ENCODE assay signal across 9 cellular contexts in genomic region chr12:130335517-130336392, GRCh38. TPM values are rescaled to one million over a fixed set of nuclear protein-coding genes. Genes with fewer than 3 reads are reported as not detected.
A peak's percentile ranks its signal among the peaks of the same experiment; 100 is the strongest.
DNase-seq lines count a peak whose midpoint lies in the region; ATAC-seq and TF ChIP-seq lines count a peak whose summit lies in the region.
"Had no signal": no experiment of that assay in that cellular context is flagged by ENCODE, and none has a peak within 500 bp of the region (broad histone marks: within the 10 kb centered on the region; RNA-seq: fewer than 3 reads in every experiment).

No MANE protein-coding gene starts in this region.

- no peaks in the 10 kb centered on the region for H4K20me1 ChIP-seq in GM23338 (replicated peaks; ENCODE audit: insufficient read depth)

- H3F3A ChIP-seq in GM23338 (replicated peaks; ENCODE audit: low read depth), result no peaks in the 10 kb centered on the region

- H3K79me2 ChIP-seq in GM23338 (replicated peaks; ENCODE audit: insufficient read depth), result no peaks in the 10 kb centered on the region

- H3K27me3 ChIP-seq in GM23338 (ENCODE audit: insufficient read depth) (no peaks in the 10 kb centered on the region), vagina (peaks cover 3% of the 10 kb centered on the region)

- intact Hi-C loops in Calu3 (cut with micrococcal nuclease; ENCODE audit: unreplicated experiment) (loop anchor here (1.0 to 5.0 kb wide), 3 partner anchors 288 to 412 kb away; no protein-coding TSS in a partner anchor), vagina (cut with DNase I) (loop anchor here (2.0 kb wide), 1 partner anchor 285 kb away; no protein-coding TSS in a partner anchor)
- intact Hi-C loops in activated T-helper 1 cell treated with anti-CD3 and anti-CD28 coated beads, Interleukin-12 subunit alpha, Interleukin-12 subunit beta, Interleukin-2, Interleukin-4 antibody, amounts not matched to agents 30 ng/mL and 10 ng/mL and 1 ng/mL, durations not matched to agents 14 hours and 24 hours and 36 hours (cut with micrococcal nuclease), result loop anchor here (1.0 kb wide), 3 partner anchors 293 to 309 kb away; no protein-coding TSS in a partner anchor

- no TSS peak for BruUV-seq in Calu3 (replicated peaks; lab: Mats Ljungman, UMichigan)

- no peaks in the 10 kb centered on the region for H3K27me3 Mint-ChIP-seq in Calu3 (ENCODE audit: unreplicated experiment)
- H3K27me3 Mint-ChIP-seq in GM23338 (ENCODE audit: insufficient read depth, low read depth, poor library complexity), result peaks cover 15% of the 10 kb centered on the region
- peaks cover 32% of the 10 kb centered on the region for H3K27me3 Mint-ChIP-seq in brain
- H3K27me3 Mint-ChIP-seq in activated T-helper 1 cell treated with anti-CD3 and anti-CD28 coated beads, Interleukin-12 subunit alpha, Interleukin-12 subunit beta, Interleukin-2, Interleukin-4 antibody, amounts not matched to agents 30 ng/mL and 10 ng/mL and 1 ng/mL, durations not matched to agents 14 hours and 24 hours and 36 hours (ENCODE audit: insufficient read depth), result peaks cover 4% of the 10 kb centered on the region

- H3K9me2 ChIP-seq in GM23338 (ENCODE audit: insufficient read depth), result no peaks in the 10 kb centered on the region

- H3K27ac ChIP-seq in GM23338 (ENCODE audit: low read depth) (no peak overlapping the region), vagina (no peak overlapping the region)
- H3K27ac ChIP-seq: skin epidermis had no signal

- no peak overlapping the region for H2AFZ ChIP-seq in GM23338

- H3K27ac Mint-ChIP-seq in Calu3 (ENCODE audit: unreplicated experiment) (no peak overlapping the region), GM23338 (no peak overlapping the region), brain (peak overlapping the region in 1 of 5 experiments; percentile 7)
- no peak overlapping the region for H3K27ac Mint-ChIP-seq in activated T-helper 1 cell treated with anti-CD3 and anti-CD28 coated beads, Interleukin-12 subunit alpha, Interleukin-12 subunit beta, Interleukin-2, Interleukin-4 antibody, amounts not matched to agents 30 ng/mL and 10 ng/mL and 1 ng/mL, durations not matched to agents 14 hours and 24 hours and 36 hours

- no peaks in the 10 kb centered on the region for H3K9me3 ChIP-seq in vagina

- DNase-seq in Calu3, result peak; percentile 50
- DNase-seq in GM23338 (ENCODE audit: low spot score), result peak; percentile 74
- DNase-seq in NCI-H345 treated with DMSO at 0.1 percent for 48 hours (lab: John Stamatoyannopoulos, UW; ENCODE audit: unreplicated experiment), result peak; percentile 67
- DNase-seq in left kidney (ENCODE audit: low read depth, low spot score), result peak; percentile 85
- no peak for DNase-seq in vagina (ENCODE audit: extremely low spot score in 2 of 2)
- DNase-seq in activated T-helper 1 cell treated with anti-CD3 and anti-CD28 coated beads, Interleukin-12 subunit alpha, Interleukin-12 subunit beta, Interleukin-2, Interleukin-4 antibody, amounts not matched to agents 30 ng/mL and 10 ng/mL and 1 ng/mL, durations not matched to agents 14 hours and 24 hours and 36 hours (ENCODE audit: low spot score), result no peak

- TF ChIP-seq POLR2A in vagina (IDR thresholded peaks at IDR 0.05), result no peak

- ATAC-seq in GM23338, result no peak
- no peak for ATAC-seq in HG03571 (IDR thresholded peaks at IDR 0.05; ENCODE audit: unreplicated experiment)

- H3K4me3 ChIP-seq in GM23338 (no peak overlapping the region), vagina (no peak overlapping the region)
- H3K4me3 ChIP-seq: skin epidermis had no signal

- H3K36me3 Mint-ChIP-seq in Calu3 (ENCODE audit: insufficient read depth, unreplicated experiment), result no peaks in the 10 kb centered on the region
- H3K36me3 Mint-ChIP-seq in GM23338 (ENCODE audit: low read depth), result peaks cover 51% of the 10 kb centered on the region
- H3K36me3 Mint-ChIP-seq in brain, result no peaks in the 10 kb centered on the region
- no peaks in the 10 kb centered on the region for H3K36me3 Mint-ChIP-seq in activated T-helper 1 cell treated with anti-CD3 and anti-CD28 coated beads, Interleukin-12 subunit alpha, Interleukin-12 subunit beta, Interleukin-2, Interleukin-4 antibody, amounts not matched to agents 30 ng/mL and 10 ng/mL and 1 ng/mL, durations not matched to agents 14 hours and 24 hours and 36 hours (ENCODE audit: low read depth)

- H3K36me3 ChIP-seq in GM23338 (ENCODE audit: insufficient read depth) (no peaks in the 10 kb centered on the region), vagina (no peaks in the 10 kb centered on the region)

- no peak overlapping the region for H3K4me3 Mint-ChIP-seq in Calu3 (ENCODE audit: low read depth, unreplicated experiment)
- no peak overlapping the region for H3K4me3 Mint-ChIP-seq in GM23338
- H3K4me3 Mint-ChIP-seq in brain, result no peak overlapping the region
- no peak overlapping the region for H3K4me3 Mint-ChIP-seq in activated T-helper 1 cell treated with anti-CD3 and anti-CD28 coated beads, Interleukin-12 subunit alpha, Interleukin-12 subunit beta, Interleukin-2, Interleukin-4 antibody, amounts not matched to agents 30 ng/mL and 10 ng/mL and 1 ng/mL, durations not matched to agents 14 hours and 24 hours and 36 hours

- H3K4me1 ChIP-seq in GM23338 (ENCODE audit: insufficient read depth) (no peaks in the 10 kb centered on the region), vagina (peaks cover 5% of the 10 kb centered on the region)

- no peak for TF ChIP-seq CTCF in Calu3 (IDR thresholded peaks at IDR 0.05; ENCODE audit: unreplicated experiment)
- peak; percentile 67 to 75 for TF ChIP-seq CTCF in GM23338 (conservative IDR thresholded peaks at IDR 0.05; ENCODE audit: low read depth in 2 of 2)
- TF ChIP-seq CTCF in brain (conservative IDR thresholded peaks at IDR 0.05), result peak; percentile 94
- peak; percentile 49 to 60 (median 50) for TF ChIP-seq CTCF in vagina (IDR thresholded peaks at IDR 0.05)

- H3K4me1 Mint-ChIP-seq in Calu3 (ENCODE audit: low read depth, unreplicated experiment), result peaks cover 9% of the 10 kb centered on the region
- no peaks in the 10 kb centered on the region for H3K4me1 Mint-ChIP-seq in GM23338
- peaks cover 9% of the 10 kb centered on the region for H3K4me1 Mint-ChIP-seq in brain
- no peaks in the 10 kb centered on the region for H3K4me1 Mint-ChIP-seq in activated T-helper 1 cell treated with anti-CD3 and anti-CD28 coated beads, Interleukin-12 subunit alpha, Interleukin-12 subunit beta, Interleukin-2, Interleukin-4 antibody, amounts not matched to agents 30 ng/mL and 10 ng/mL and 1 ng/mL, durations not matched to agents 14 hours and 24 hours and 36 hours (ENCODE audit: low read depth)

- H3K4me2 ChIP-seq in GM23338, result no peak overlapping the region

- H3K9me3 Mint-ChIP-seq in Calu3 (ENCODE audit: low read depth, unreplicated experiment) (peaks cover 7% of the 10 kb centered on the region), GM23338 (peaks cover 81% of the 10 kb centered on the region), brain (peaks cover 0 to 74% (median 10%) of the 10 kb centered on the region in 5 experiments)
- no peaks in the 10 kb centered on the region for H3K9me3 Mint-ChIP-seq in activated T-helper 1 cell treated with anti-CD3 and anti-CD28 coated beads, Interleukin-12 subunit alpha, Interleukin-12 subunit beta, Interleukin-2, Interleukin-4 antibody, amounts not matched to agents 30 ng/mL and 10 ng/mL and 1 ng/mL, durations not matched to agents 14 hours and 24 hours and 36 hours

- CTCF ChIA-PET in Calu3 (lab: Charles Lee), result no interaction called here

TF ChIP-seq in GM23338, 12 proteins besides CTCF, POLR2A, EP300 and RAD21 (continues in another document):
- TF ChIP-seq ETS1 (IDR thresholded peaks at IDR 0.05) (no peak), STAT1 (IDR thresholded peaks at IDR 0.05; ENCODE audit: unreplicated experiment) (no peak), ZNF114 (CRISPR knock-in tag; IDR thresholded peaks at IDR 0.05) (no peak), CREB1 (CRISPR knock-in tag; IDR thresholded peaks at IDR 0.05; ENCODE audit: low read depth) (no peak), EZH2phosphoT487 (IDR thresholded peaks at IDR 0.05; ENCODE audit: unreplicated experiment) (no peak), EZH2 (IDR thresholded peaks at IDR 0.05; ENCODE audit: low read depth, unreplicated experiment) (no peak)

RNA-seq across cellular contexts. Expression of gene PIWIL1, which starts 1.9 kb away (rescaled TPM):
- total RNA-seq in Calu3 (2022), result not detected in 2 replicates
- not detected in 2 replicates for total RNA-seq in GM23338 (2014; rRNA removed; shearing (Covaris generic))
- not detected in 2 replicates for polyA plus RNA-seq in GM23338 (2016; fragmentation: Nextera tagmentation; extraction: Ambion mirVana)
- not detected for polyA plus RNA-seq in brain (ENCODE audit: insufficient read depth, low read depth, low replicate concordance)
- total RNA-seq in vagina, result not detected
- total RNA-seq in activated T-helper 1 cell treated with anti-CD3 and anti-CD28 coated beads, Interleukin-12 subunit alpha, Interleukin-12 subunit beta, Interleukin-2, Interleukin-4 antibody, amounts not matched to agents 30 ng/mL and 10 ng/mL and 1 ng/mL, durations not matched to agents 14 hours and 24 hours and 36 hours, result not detected in 2 replicates

Comparison
In these comparisons a context has a peak if more than half of its experiments do, and no peak if none do; other contexts are left out.
1. DNase-seq: peak in Calu3 (single experiment), GM23338 (single experiment), NCI-H345 treated with DMSO at 0.1 percent for 48 hours (single experiment) and left kidney (single experiment); none in vagina (0 of 2) and activated T-helper 1 cell treated with anti-CD3 and anti-CD28 coated beads, Interleukin-12 subunit alpha, Interleukin-12 subunit beta, Interleukin-2, Interleukin-4 antibody, amounts not matched to agents 30 ng/mL and 10 ng/mL and 1 ng/mL, durations not matched to agents 14 hours and 24 hours and 36 hours (single experiment).